In genomic region chr12:57770734-57771133, GRCh38 we compare ENCODE assay signal across 1 cellular context.
TF ChIP-seq lines count a peak whose summit lies in the region.

No MANE protein-coding gene starts in this region.

TF ChIP-seq in IMR-90, 13 proteins besides CTCF, POLR2A, EP300 and RAD21:
- peak; percentile 73 for TF ChIP-seq MAFK (IDR thresholded peaks at IDR 0.05; ENCODE audit: low read depth, low read length)
- TF ChIP-seq ELK1 (IDR thresholded peaks at IDR 0.05; ENCODE audit: borderline replicate concordance, low read depth, low read length), result no peak
TF ChIP-seq in IMR-90: peak in this region for 1.
